Comparison of ENCODE assay signal across 9 cellular contexts in the genomic region with DNA sequence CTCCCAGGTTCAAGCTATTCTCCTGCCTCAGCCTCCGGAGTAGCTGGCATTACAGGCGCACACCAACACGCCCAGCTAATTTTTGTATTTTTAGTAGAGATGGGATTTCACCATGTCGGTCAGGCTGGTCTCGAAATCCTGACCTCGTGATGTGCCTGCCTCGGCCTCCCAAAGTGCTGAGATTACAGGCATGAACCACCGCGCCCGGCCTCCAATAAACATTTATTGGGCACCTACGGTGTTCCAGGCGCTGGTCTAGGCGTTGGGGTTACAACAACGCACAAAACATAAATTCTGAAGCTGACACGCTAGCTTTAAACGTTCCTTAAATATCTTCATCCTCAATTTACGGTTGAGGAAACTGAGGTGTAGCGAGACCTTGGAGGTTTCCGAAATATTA. TPM values are rescaled to one million over a fixed set of nuclear protein-coding genes. Genes with fewer than 3 reads are reported as not detected.
DNase-seq lines count a peak whose midpoint lies in the region; ATAC-seq and TF ChIP-seq lines count a peak whose summit lies in the region.
"Not testable (repeated sequence)": the region's sequence is repeated elsewhere in the genome, so short reads cannot be mapped to it uniquely, and the experiment has no call there.
"Had no signal": no experiment of that assay in that cellular context is flagged by ENCODE, and none has a peak within 500 bp of the region (broad histone marks: within the 10 kb centered on the region; RNA-seq: fewer than 3 reads in every experiment).

No MANE protein-coding gene starts in this region.

- CTCF ChIA-PET in IMR-90 (lab: Yijun Ruan, JAX) = interaction anchor here (2.5 kb wide), 1 partner anchor 17 kb away, joined by 8 read pairs; no protein-coding TSS in a partner anchor

- H3K9ac ChIP-seq in IMR-90 (ENCODE audit: low read depth, low read length) = peak overlapping the region; percentile 57; the same call in 1 of the 2 replicates
- H3K9ac ChIP-seq in endodermal cell (ENCODE audit: extremely low read depth, low read length, poor library complexity, severe bottlenecking); neuronal stem cell (ENCODE audit: low read depth, low read length, poor library complexity): not testable (repeated sequence)
- peak overlapping the region in 4 of 5 donors; percentile 35 to 71 (median 64) for H3K9ac ChIP-seq in subcutaneous abdominal adipose tissue (ENCODE audit: low read length in 5 of 5)

- WGBS in IMR-90 (ENCODE audit: extremely low coverage in 2 of 2, insufficient read length in 1 of 2), 2 experiments = 63% methylated on average over 7 of the region's 19 CpGs; no CpG with 5 or more reads in 1 of the 2 experiments
- 85 to 89% methylated on average over 18 to 19 of the region's 19 CpGs for WGBS in endodermal cell (ENCODE audit: insufficient coverage in 1 of 2, insufficient read length in 1 of 2), 2 experiments
- WGBS in neuronal stem cell (ENCODE audit: extremely low coverage in 2 of 2, insufficient read length in 2 of 2, insufficient replicate concordance in 1 of 2), 2 donors = no CpG with 5 or more reads among the region's 19 CpGs

- H2BK12ac ChIP-seq in neuronal stem cell (ENCODE audit: low read length) = not testable (repeated sequence)

- POLR2A ChIA-PET in IMR-90 (lab: Charles Lee; ENCODE audit: unreplicated experiment) = not testable (repeated sequence)

- not testable (repeated sequence) for ATAC-seq in IMR-90 (ENCODE audit: low read depth); activated naive CD8-positive, alpha-beta T cell treated with anti-CD3 and anti-CD28 coated beads, Interleukin-2, amount 50 U/mL, for 24 hours

- DNase-seq in CD14-positive monocyte (ENCODE audit: low spot score); IMR-90; T-helper 2 cell treated with Interferon-gamma antibody and Interleukin-4, amounts not matched to agents 5 μg/mL and 100 μg/mL, for 36 hours (ENCODE audit: low spot score); activated naive CD8-positive, alpha-beta T cell treated with anti-CD3 and anti-CD28 coated beads, Interleukin-2, amount 50 U/mL, for 24 hours; endodermal cell; immature natural killer cell; neuronal stem cell (ENCODE audit: low spot score): not testable (repeated sequence)

- not testable (repeated sequence) for H3K56ac ChIP-seq in IMR-90 (ENCODE audit: extremely low read depth, insufficient read depth, low read length)

- H2AFZ ChIP-seq in IMR-90 (replicated peaks; ENCODE audit: low read length, poor library complexity) = peak overlapping the region; percentile 96
- H2AFZ ChIP-seq in neuronal stem cell (ENCODE audit: low read length) = peak overlapping the region; percentile 71

- H3K36me3 Mint-ChIP-seq in CD14-positive monocyte = peaks cover 10 to 36% of the 10 kb centered on the region in 2 donors
- H3K36me3 Mint-ChIP-seq in T-helper 2 cell treated with Interferon-gamma antibody and Interleukin-4, amounts not matched to agents 5 μg/mL and 100 μg/mL, for 36 hours (ENCODE audit: low read depth); endodermal cell (ENCODE audit: low read depth); immature natural killer cell: not testable (repeated sequence)
- H3K36me3 Mint-ChIP-seq in activated naive CD8-positive, alpha-beta T cell treated with anti-CD3 and anti-CD28 coated beads, Interleukin-2, amount 50 U/mL, for 24 hours (ENCODE audit: low read depth) = peaks cover 10% of the 10 kb centered on the region

- not testable (repeated sequence) for H3K9me3 ChIP-seq in IMR-90 (ENCODE audit: control insufficient read depth, insufficient read depth, low read length); endodermal cell (ENCODE audit: control insufficient read depth, low read length); neuronal stem cell (replicated peaks in 1 of 2; ENCODE audit: control insufficient read depth in 2 of 2, insufficient read depth in 1 of 2, low read depth in 1 of 2, low read length in 2 of 2); subcutaneous abdominal adipose tissue (ENCODE audit: control insufficient read depth in 5 of 5, low read length in 5 of 5)

- H3K4ac ChIP-seq in IMR-90 (ENCODE audit: low read depth, low read length) = peak overlapping the region; percentile 79; the same call in 1 of the 2 replicates
- H3K4ac ChIP-seq in neuronal stem cell (ENCODE audit: low read length) = not testable (repeated sequence)

- H3K4me3 ChIP-seq in IMR-90 (ENCODE audit: insufficient read depth, low read depth, low read length) (peak overlapping the region; percentile 50; the same call in 1 of the 2 replicates), neuronal stem cell (ENCODE audit: low read length in 2 of 2) (peak overlapping the region in 1 of 2 donors; percentile 78), subcutaneous abdominal adipose tissue (ENCODE audit: low read depth in 1 of 5, low read length in 5 of 5) (peak overlapping the region; percentile 48 to 60 (median 58))
- H3K4me3 ChIP-seq in endodermal cell (ENCODE audit: low read length) = not testable (repeated sequence)

- H3K27me3 ChIP-seq in IMR-90 (ENCODE audit: control insufficient read depth, insufficient read depth, low read length); endodermal cell (ENCODE audit: control insufficient read depth, insufficient read depth, low read length, poor library complexity, severe bottlenecking); neuronal stem cell (ENCODE audit: control insufficient read depth in 3 of 3, insufficient read depth in 3 of 3, low read depth in 1 of 3, low read length in 3 of 3); subcutaneous abdominal adipose tissue (ENCODE audit: control insufficient read depth in 5 of 5, insufficient read depth in 4 of 5, low read length in 5 of 5): not testable (repeated sequence)

- peak overlapping the region; percentile 88 for H3K14ac ChIP-seq in IMR-90 (replicated peaks; ENCODE audit: low read depth, low read length)
- not testable (repeated sequence) for H3K14ac ChIP-seq in neuronal stem cell (ENCODE audit: low read length)

- peak overlapping the region; percentile 44 to 92; a peak in 3 of 4 replicates for H4K8ac ChIP-seq in IMR-90 (ENCODE audit: low read depth in 2 of 2, low read length in 2 of 2)
- not testable (repeated sequence) for H4K8ac ChIP-seq in neuronal stem cell (ENCODE audit: low read depth, low read length)

- H2BK15ac ChIP-seq in IMR-90 (ENCODE audit: low read depth, low read length); neuronal stem cell (ENCODE audit: low read length): not testable (repeated sequence)

- intact Hi-C loops in CD14-positive monocyte (cut with micrococcal nuclease) = loop anchor here in 1 of 2 donors (5.0 kb wide), 1 partner anchor 42 kb away; no protein-coding TSS in a partner anchor
- intact Hi-C loops in IMR-90 (cut with micrococcal nuclease) = not testable (repeated sequence)

- peak overlapping the region; percentile 47; the same call in 1 of the 2 replicates for H2BK120ac ChIP-seq in IMR-90 (ENCODE audit: low read depth, low read length)
- H2BK120ac ChIP-seq in neuronal stem cell (ENCODE audit: low read depth, low read length) = not testable (repeated sequence)

- H3K27ac Mint-ChIP-seq in CD14-positive monocyte (peak overlapping the region; percentile 42 to 91 (median 74)), immature natural killer cell (peak overlapping the region; percentile 78 to 99 (median 90))
- peak overlapping the region; percentile 76 for H3K27ac Mint-ChIP-seq in T-helper 2 cell treated with Interferon-gamma antibody and Interleukin-4, amounts not matched to agents 5 μg/mL and 100 μg/mL, for 36 hours
- peak overlapping the region; percentile 46 for H3K27ac Mint-ChIP-seq in activated naive CD8-positive, alpha-beta T cell treated with anti-CD3 and anti-CD28 coated beads, Interleukin-2, amount 50 U/mL, for 24 hours
- not testable (repeated sequence) for H3K27ac Mint-ChIP-seq in endodermal cell

- H2BK20ac ChIP-seq in IMR-90 (ENCODE audit: low read depth, low read length) = not testable (repeated sequence)

- TF ChIP-seq CTCF in CD14-positive monocyte (IDR thresholded peaks at IDR 0.05); IMR-90 (conservative IDR thresholded peaks at IDR 0.05; ENCODE audit: low read depth, low read length); endodermal cell (conservative IDR thresholded peaks at IDR 0.05): not testable (repeated sequence)

- not testable (repeated sequence) for H3K9me3 Mint-ChIP-seq in CD14-positive monocyte; T-helper 2 cell treated with Interferon-gamma antibody and Interleukin-4, amounts not matched to agents 5 μg/mL and 100 μg/mL, for 36 hours; activated naive CD8-positive, alpha-beta T cell treated with anti-CD3 and anti-CD28 coated beads, Interleukin-2, amount 50 U/mL, for 24 hours; endodermal cell; immature natural killer cell

- TF ChIP-seq POLR2A in IMR-90 (IDR thresholded peaks at IDR 0.05; ENCODE audit: low read depth, low read length) = not testable (repeated sequence)

- peak overlapping the region; percentile 83 for H3K18ac ChIP-seq in IMR-90 (ENCODE audit: low read depth, low read length)
- not testable (repeated sequence) for H3K18ac ChIP-seq in neuronal stem cell (ENCODE audit: low read length)

- not testable (repeated sequence) for H4K20me1 ChIP-seq in IMR-90 (ENCODE audit: insufficient read depth, low read length)

- TF ChIP-seq RAD21 in IMR-90 (IDR thresholded peaks at IDR 0.05; ENCODE audit: low read length) = not testable (repeated sequence)

- H2BK5ac ChIP-seq in IMR-90 (ENCODE audit: low read depth, low read length, poor library complexity, severe bottlenecking) = peak overlapping the region; percentile 63
- H2BK5ac ChIP-seq in neuronal stem cell (ENCODE audit: low read length) = not testable (repeated sequence)

- H3K4me3 Mint-ChIP-seq in CD14-positive monocyte = peak overlapping the region; percentile 52 to 53
- H3K4me3 Mint-ChIP-seq in T-helper 2 cell treated with Interferon-gamma antibody and Interleukin-4, amounts not matched to agents 5 μg/mL and 100 μg/mL, for 36 hours = peak overlapping the region; percentile 46
- H3K4me3 Mint-ChIP-seq in activated naive CD8-positive, alpha-beta T cell treated with anti-CD3 and anti-CD28 coated beads, Interleukin-2, amount 50 U/mL, for 24 hours = peak overlapping the region; percentile 56
- peak overlapping the region; percentile 82 for H3K4me3 Mint-ChIP-seq in endodermal cell
- H3K4me3 Mint-ChIP-seq in immature natural killer cell = peak overlapping the region; percentile 52 to 70 (median 65)

- dilution Hi-C loops in IMR-90 (cut with HindIII; ENCODE audit: low sequenced_read_pairs, unreplicated experiment) = not testable (repeated sequence)

- H4K5ac ChIP-seq in IMR-90 (ENCODE audit: low read depth, low read length) = peak overlapping the region; percentile 91

- H3K36me3 ChIP-seq in IMR-90 (ENCODE audit: control insufficient read depth, insufficient read depth, low read length); endodermal cell (ENCODE audit: control insufficient read depth, insufficient read depth, low read length); neuronal stem cell (replicated peaks in 1 of 2; ENCODE audit: control insufficient read depth in 2 of 2, insufficient read depth in 2 of 2, low read length in 2 of 2): not testable (repeated sequence)
- peaks cover 0 to 10% (median 0%) of the 10 kb centered on the region in 5 donors for H3K36me3 ChIP-seq in subcutaneous abdominal adipose tissue (ENCODE audit: control insufficient read depth in 5 of 5, insufficient read depth in 5 of 5, low read length in 5 of 5)

- peak overlapping the region; percentile 12; the same call in 1 of the 2 replicates for H2AK5ac ChIP-seq in IMR-90 (ENCODE audit: low read depth, low read length)
- H2AK5ac ChIP-seq in neuronal stem cell (ENCODE audit: low read depth, low read length) = not testable (repeated sequence)

- H3K4me1 Mint-ChIP-seq in CD14-positive monocyte = peaks cover 12% of the 10 kb centered on the region
- H3K4me1 Mint-ChIP-seq in T-helper 2 cell treated with Interferon-gamma antibody and Interleukin-4, amounts not matched to agents 5 μg/mL and 100 μg/mL, for 36 hours (ENCODE audit: low read depth); endodermal cell: not testable (repeated sequence)
- peaks cover 20% of the 10 kb centered on the region for H3K4me1 Mint-ChIP-seq in activated naive CD8-positive, alpha-beta T cell treated with anti-CD3 and anti-CD28 coated beads, Interleukin-2, amount 50 U/mL, for 24 hours
- H3K4me1 Mint-ChIP-seq in immature natural killer cell = peaks cover 10 to 13% of the 10 kb centered on the region in 2 donors

- H4K91ac ChIP-seq in IMR-90 (ENCODE audit: insufficient read depth, low read depth, low read length) = peak overlapping the region; percentile 92
- not testable (repeated sequence) for H4K91ac ChIP-seq in neuronal stem cell (ENCODE audit: low read depth, low read length, poor library complexity)

- not testable (repeated sequence) for H2AK9ac ChIP-seq in IMR-90 (replicated peaks; ENCODE audit: low read depth, low read length, poor library complexity)

- peaks cover 11% of the 10 kb centered on the region; the same call in 1 of the 2 replicates for H3K9me1 ChIP-seq in IMR-90 (ENCODE audit: insufficient read depth, low read length)

- in situ Hi-C loops in IMR-90 (cut with MboI; ENCODE audit: low sequenced_read_pairs) = not testable (repeated sequence)

- not testable (repeated sequence) for H3K23ac ChIP-seq in IMR-90 (ENCODE audit: low read depth, low read length); neuronal stem cell (ENCODE audit: low read depth, low read length, poor library complexity)

- peaks cover 14 to 15% of the 10 kb centered on the region in 2 experiments for H3K79me1 ChIP-seq in IMR-90 (ENCODE audit: low read depth in 1 of 2, low read length in 2 of 2)
- not testable (repeated sequence) for H3K79me1 ChIP-seq in neuronal stem cell (ENCODE audit: low read depth, low read length)

- not testable (repeated sequence) for BruUV-seq in IMR-90 (replicated peaks; lab: Mats Ljungman, UMichigan)

- H3K27me3 Mint-ChIP-seq in CD14-positive monocyte (ENCODE audit: low read depth in 3 of 3); T-helper 2 cell treated with Interferon-gamma antibody and Interleukin-4, amounts not matched to agents 5 μg/mL and 100 μg/mL, for 36 hours (ENCODE audit: low read depth); activated naive CD8-positive, alpha-beta T cell treated with anti-CD3 and anti-CD28 coated beads, Interleukin-2, amount 50 U/mL, for 24 hours: not testable (repeated sequence)
- peaks cover 14% of the 10 kb centered on the region for H3K27me3 Mint-ChIP-seq in endodermal cell (ENCODE audit: insufficient read depth)
- H3K27me3 Mint-ChIP-seq in immature natural killer cell (ENCODE audit: low read depth in 3 of 3) = peaks cover 10 to 15% (median 12%) of the 10 kb centered on the region in 3 donors

- not testable (repeated sequence) for H3K4me1 ChIP-seq in IMR-90 (ENCODE audit: control insufficient read depth, insufficient read depth, low read length); endodermal cell (ENCODE audit: control insufficient read depth, insufficient read depth, low read length); neuronal stem cell (ENCODE audit: control insufficient read depth in 2 of 2, insufficient read depth in 1 of 2, low read depth in 1 of 2, low read length in 2 of 2)
- H3K4me1 ChIP-seq in subcutaneous abdominal adipose tissue (ENCODE audit: control insufficient read depth in 5 of 5, insufficient read depth in 5 of 5, low read length in 5 of 5) = peaks cover 0 to 14% (median 10%) of the 10 kb centered on the region in 5 donors

- H3K27ac ChIP-seq in IMR-90 (ENCODE audit: insufficient read depth, low read length) = peak overlapping the region; percentile 29; the same call in 1 of the 2 replicates
- not testable (repeated sequence) for H3K27ac ChIP-seq in endodermal cell (ENCODE audit: low read depth, low read length); neuronal stem cell (replicated peaks; ENCODE audit: low read length)
- H3K27ac ChIP-seq in subcutaneous abdominal adipose tissue (ENCODE audit: low read depth, low read length) = peak overlapping the region; percentile 54

- peak overlapping the region; percentile 97 for H3K4me2 ChIP-seq in IMR-90 (ENCODE audit: low read depth, low read length)
- not testable (repeated sequence) for H3K4me2 ChIP-seq in neuronal stem cell (ENCODE audit: insufficient read depth, low read length, poor library complexity, severe bottlenecking)

RNA-seq across cellular contexts. Expression of gene RELB, which starts 0.6 kb away (rescaled TPM):
- polyA plus RNA-seq in CD14-positive monocyte (10 to 100 TPM; 32.3 to 35.0 TPM), IMR-90 (2012; rRNA removed) (17.2 and 19.9 TPM in 2 replicates), immature natural killer cell (10 to 100 TPM in 1 of 3 donors, 1 to 10 TPM in 2; 6.0 to 15.4 (median 7.1) TPM)
- total RNA-seq in IMR-90 (2012; rRNA removed) (5.0 TPM in 2 replicates), endodermal cell (10 to 100 TPM in 1 of 2 donors, 1 to 10 TPM in 1; 9.5 to 14.5 TPM)
- polyA plus RNA-seq in IMR-90 (2012; cell fraction: cytosol; rRNA removed) = 19.6 and 28.9 TPM in 2 replicates
- polyA plus RNA-seq in IMR-90 (2012; cell fraction: nucleus; rRNA removed; ENCODE audit: low replicate concordance) = 15.4 and 32.8 TPM in 2 replicates
- polyA plus RNA-seq in endodermal cell (2013, experiment 1 of 2) = 4.8 TPM
- 3.7 TPM for polyA plus RNA-seq in endodermal cell (2013, experiment 2 of 2)
- polyA plus RNA-seq in neuronal stem cell (2013, experiment 1 of 2) = 7.2 TPM
- 7.2 TPM for polyA plus RNA-seq in neuronal stem cell (2013, experiment 2 of 2)

RNA-seq across cellular contexts. Expression of gene CLASRP, which starts 38.2 kb away (rescaled TPM):
- polyA plus RNA-seq in CD14-positive monocyte = 1 to 10 TPM; 2.2 to 4.1 TPM
- 19.9 and 20.6 TPM in 2 replicates for total RNA-seq in IMR-90 (2012; rRNA removed)
- 31.7 and 34.9 TPM in 2 replicates for polyA plus RNA-seq in IMR-90 (2012; rRNA removed)
- polyA plus RNA-seq in IMR-90 (2012; cell fraction: cytosol; rRNA removed) = 15.3 and 30.0 TPM in 2 replicates
- 532 and 592 TPM in 2 replicates for polyA plus RNA-seq in IMR-90 (2012; cell fraction: nucleus; rRNA removed; ENCODE audit: low replicate concordance)
- 10 to 100 TPM; 67.1 to 90.3 TPM for total RNA-seq in endodermal cell
- 82.3 TPM for polyA plus RNA-seq in endodermal cell (2013, experiment 1 of 2)
- polyA plus RNA-seq in endodermal cell (2013, experiment 2 of 2) = 65.2 TPM
- polyA plus RNA-seq in immature natural killer cell = 1 to 10 TPM; 2.7 to 9.0 (median 2.9) TPM
- 37.0 TPM for polyA plus RNA-seq in neuronal stem cell (2013, experiment 1 of 2)
- 35.8 TPM for polyA plus RNA-seq in neuronal stem cell (2013, experiment 2 of 2)

RNA-seq across cellular contexts. Expression of gene CLPTM1, which starts 45.5 kb away (rescaled TPM):
- 10 to 100 TPM; 14.7 to 20.0 TPM for polyA plus RNA-seq in CD14-positive monocyte
- total RNA-seq in IMR-90 (2012; rRNA removed) = 23.8 and 27.8 TPM in 2 replicates
- 88.8 and 93.2 TPM in 2 replicates for polyA plus RNA-seq in IMR-90 (2012; rRNA removed)
- 39.8 and 96.7 TPM in 2 replicates for polyA plus RNA-seq in IMR-90 (2012; cell fraction: cytosol; rRNA removed)
- 148 and 302 TPM in 2 replicates for polyA plus RNA-seq in IMR-90 (2012; cell fraction: nucleus; rRNA removed; ENCODE audit: low replicate concordance)
- total RNA-seq in endodermal cell = 10 to 100 TPM; 82.7 to 94.4 TPM
- polyA plus RNA-seq in endodermal cell (2013, experiment 1 of 2) = 78.1 TPM
- polyA plus RNA-seq in endodermal cell (2013, experiment 2 of 2) = 66.4 TPM
- polyA plus RNA-seq in immature natural killer cell = 10 to 100 TPM; 20.8 to 33.1 (median 21.2) TPM
- 44.5 TPM for polyA plus RNA-seq in neuronal stem cell (2013, experiment 1 of 2)
- 42.3 TPM for polyA plus RNA-seq in neuronal stem cell (2013, experiment 2 of 2)

RNA-seq across cellular contexts. Expression of gene APOC2, which starts 54.8 kb away (rescaled TPM):
- polyA plus RNA-seq in CD14-positive monocyte = not detected
- total RNA-seq in IMR-90 (2012; rRNA removed) = not detected in 2 replicates
- polyA plus RNA-seq in IMR-90 (2012; rRNA removed) = not detected in 2 replicates
- polyA plus RNA-seq in IMR-90 (2012; cell fraction: cytosol; rRNA removed) = not detected in 2 replicates
- polyA plus RNA-seq in IMR-90 (2012; cell fraction: nucleus; rRNA removed; ENCODE audit: low replicate concordance) = not detected in 2 replicates
- total RNA-seq in endodermal cell = under 1 TPM in 1 of 2 donors, not detected in 1; 0.70 TPM
- not detected for polyA plus RNA-seq in endodermal cell (2013, experiment 1 of 2)
- not detected for polyA plus RNA-seq in endodermal cell (2013, experiment 2 of 2)
- 1 to 10 TPM in 1 of 3 donors, not detected in 2; 1.4 TPM for polyA plus RNA-seq in immature natural killer cell
- 0.08 TPM for polyA plus RNA-seq in neuronal stem cell (2013, experiment 1 of 2)
- 0.08 TPM for polyA plus RNA-seq in neuronal stem cell (2013, experiment 2 of 2)
- total RNA-seq: bronchial epithelial cell had no signal

RNA-seq across cellular contexts. Expression of gene APOC4, which starts 58.6 kb away (rescaled TPM):
- polyA plus RNA-seq in CD14-positive monocyte = not detected
- total RNA-seq in IMR-90 (2012; rRNA removed) = not detected in 2 replicates
- polyA plus RNA-seq in IMR-90 (2012; rRNA removed) = not detected in 2 replicates
- not detected in 2 replicates for polyA plus RNA-seq in IMR-90 (2012; cell fraction: cytosol; rRNA removed)
- not detected in 2 replicates for polyA plus RNA-seq in IMR-90 (2012; cell fraction: nucleus; rRNA removed; ENCODE audit: low replicate concordance)
- not detected for total RNA-seq in endodermal cell
- polyA plus RNA-seq in endodermal cell (2013, experiment 1 of 2) = not detected
- not detected for polyA plus RNA-seq in endodermal cell (2013, experiment 2 of 2)
- not detected for polyA plus RNA-seq in immature natural killer cell
- polyA plus RNA-seq in neuronal stem cell (2013, experiment 1 of 2) = not detected
- not detected for polyA plus RNA-seq in neuronal stem cell (2013, experiment 2 of 2)
- total RNA-seq: bronchial epithelial cell had no signal
